In the genomic region with DNA sequence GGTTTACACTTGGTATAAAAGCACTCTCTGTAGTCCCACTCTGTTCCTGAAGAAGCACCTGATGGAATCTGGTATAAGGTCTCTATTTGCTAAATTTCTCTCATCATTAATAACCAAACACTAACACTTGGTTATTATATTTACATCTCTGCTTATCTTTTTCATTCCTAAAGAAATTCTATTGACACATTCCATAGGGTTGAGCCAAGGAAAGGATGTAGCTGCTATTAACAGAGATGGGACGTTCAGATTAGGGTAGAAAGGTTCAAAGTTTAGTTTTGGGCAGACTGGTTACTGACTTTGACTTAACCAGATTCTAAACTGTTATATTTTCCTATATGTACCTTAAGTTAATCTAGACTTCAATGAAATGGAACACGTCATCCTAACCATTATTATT, we compare ENCODE assay signal across 34 cellular contexts.
"Had no signal": no experiment of that assay in that cellular context is flagged by ENCODE, and none has a peak within 500 bp of the region (broad histone marks: within the 10 kb centered on the region; RNA-seq: fewer than 3 reads in every experiment).

No MANE protein-coding gene starts in this region.

- H3K4me1 ChIP-seq: ascending aorta had no signal

- FAIRE-seq: bronchial epithelial cell, TTC549 had no signal

- H3K4me3 ChIP-seq: ascending aorta, cardiac muscle cell had no signal

- ATAC-seq: activated CD8-positive, alpha-beta T cell treated with anti-CD3 and anti-CD28 coated beads for 36 hours; activated naive CD8-positive, alpha-beta T cell treated with anti-CD3 and anti-CD28 coated beads, Interleukin-2, amount 50 U/mL, for 24 hours; activated T-cell treated with anti-CD3 and anti-CD28 coated beads, Interleukin-2, amount 50 U/mL, for 4 hours; T-helper 17 cell had no signal

- H3K27ac Mint-ChIP-seq: activated B cell treated with CpG ODN at 0.5 μM for 24 hours; activated CD4-positive, alpha-beta memory T cell treated with anti-CD3 and anti-CD28 coated beads for 36 hours; activated CD4-positive, alpha-beta T cell treated with anti-CD3 and anti-CD28 coated beads, Interleukin-2, amount 10 ng/mL, durations not matched to agents 24 days and 14 days; activated CD8-positive, alpha-beta T cell treated with anti-CD3 and anti-CD28 coated beads for 36 hours; activated naive CD4-positive, alpha-beta T cell treated with anti-CD3 and anti-CD28 coated beads, Interleukin-2, amount 10 ng/mL, durations not matched to agents 7 days and 5 days; activated naive CD4-positive, alpha-beta T cell treated with anti-CD3 and anti-CD28 coated beads, Interleukin-2, amount 50 U/mL, for 24 hours; activated naive CD8-positive, alpha-beta T cell; activated naive CD8-positive, alpha-beta T cell treated with anti-CD3 and anti-CD28 coated beads, Interleukin-2, amount 10 ng/mL, durations not matched to agents 7 days and 5 days; activated naive CD8-positive, alpha-beta T cell treated with anti-CD3 and anti-CD28 coated beads, Interleukin-2, amount 50 U/mL, for 24 hours; activated T-helper 2 cell treated with anti-CD3 and anti-CD28 coated beads, Interferon-gamma antibody, Interleukin-2, Interleukin-4, amounts not matched to agents 10 μg/mL and 5 μg/mL and 100 μg/mL, durations not matched to agents 14 hours and 24 hours and 36 hours; brain; T-helper 17 cell had no signal

- H3K27me3 ChIP-seq: ascending aorta, cardiac muscle cell had no signal

- H3K9me3 Mint-ChIP-seq: activated naive CD4-positive, alpha-beta T cell treated with anti-CD3 and anti-CD28 coated beads, Interleukin-2, amount 50 U/mL, for 24 hours had no signal

- H3K4me1 Mint-ChIP-seq: activated naive CD4-positive, alpha-beta T cell treated with anti-CD3 and anti-CD28 coated beads, Interleukin-2, amount 10 ng/mL, durations not matched to agents 7 days and 5 days; activated naive CD8-positive, alpha-beta T cell treated with anti-CD3 and anti-CD28 coated beads, Interleukin-2, amount 10 ng/mL, durations not matched to agents 7 days and 5 days had no signal

- H3K4me3 Mint-ChIP-seq: activated B cell treated with CpG ODN at 0.5 μM for 24 hours; activated CD4-positive, alpha-beta memory T cell treated with anti-CD3 and anti-CD28 coated beads for 36 hours; activated CD4-positive, alpha-beta T cell treated with anti-CD3 and anti-CD28 coated beads, Interleukin-2, amount 10 ng/mL, durations not matched to agents 24 days and 14 days; activated CD8-positive, alpha-beta T cell treated with anti-CD3 and anti-CD28 coated beads for 36 hours; activated naive CD4-positive, alpha-beta T cell treated with anti-CD3 and anti-CD28 coated beads, Interleukin-2, amount 10 ng/mL, durations not matched to agents 7 days and 5 days; activated naive CD4-positive, alpha-beta T cell treated with anti-CD3 and anti-CD28 coated beads, Interleukin-2, amount 50 U/mL, for 24 hours; activated naive CD8-positive, alpha-beta T cell; activated naive CD8-positive, alpha-beta T cell treated with anti-CD3 and anti-CD28 coated beads, Interleukin-2, amount 10 ng/mL, durations not matched to agents 7 days and 5 days; activated naive CD8-positive, alpha-beta T cell treated with anti-CD3 and anti-CD28 coated beads, Interleukin-2, amount 50 U/mL, for 24 hours; activated T-cell treated with anti-CD3 and anti-CD28 coated beads, Interleukin-2, amount 50 U/mL, for 4 hours; brain; central memory CD8-positive, alpha-beta T cell; T-helper 17 cell had no signal

- H3K27me3 Mint-ChIP-seq: activated B cell treated with CpG ODN at 0.5 μM for 24 hours; activated CD4-positive, alpha-beta memory T cell treated with anti-CD3 and anti-CD28 coated beads for 36 hours; activated CD4-positive, alpha-beta T cell treated with anti-CD3 and anti-CD28 coated beads, Interleukin-2, amount 10 ng/mL, durations not matched to agents 24 days and 14 days; activated CD8-positive, alpha-beta T cell treated with anti-CD3 and anti-CD28 coated beads for 36 hours; activated naive CD4-positive, alpha-beta T cell treated with anti-CD3 and anti-CD28 coated beads, Interleukin-2, amount 10 ng/mL, durations not matched to agents 7 days and 5 days; activated naive CD4-positive, alpha-beta T cell treated with anti-CD3 and anti-CD28 coated beads, Interleukin-2, amount 50 U/mL, for 24 hours; activated naive CD8-positive, alpha-beta T cell; activated naive CD8-positive, alpha-beta T cell treated with anti-CD3 and anti-CD28 coated beads, Interleukin-2, amount 10 ng/mL, durations not matched to agents 7 days and 5 days; activated naive CD8-positive, alpha-beta T cell treated with anti-CD3 and anti-CD28 coated beads, Interleukin-2, amount 50 U/mL, for 24 hours; brain; central memory CD8-positive, alpha-beta T cell; T-helper 17 cell had no signal

- DNase-seq: activated B cell treated with CpG ODN at 0.5 μM for 24 hours; activated CD4-positive, alpha-beta memory T cell treated with anti-CD3 and anti-CD28 coated beads for 36 hours; activated CD4-positive, alpha-beta T cell treated with anti-CD3 and anti-CD28 coated beads for 4 hours; activated CD4-positive, alpha-beta T cell treated with anti-CD3 and anti-CD28 coated beads, Interleukin-2, amount 10 ng/mL, durations not matched to agents 24 days and 14 days; activated CD4-positive, alpha-beta T cell treated with anti-CD3 and anti-CD28 coated beads, Interleukin-2, amount 50 U/mL, for 1 hour; activated CD4-positive, alpha-beta T cell treated with anti-CD3 and anti-CD28 coated beads, Interleukin-2, amount 50 U/mL, for 4 hours; activated CD4-positive, CD25-positive, alpha-beta regulatory T cell treated with anti-CD3 and anti-CD28 coated beads, Interleukin-2, amount 50 U/mL, for 72 hours; activated CD8-positive, alpha-beta memory T cell treated with anti-CD3 and anti-CD28 coated beads, Interleukin-2, amount 50 U/mL, for 4 hours; activated CD8-positive, alpha-beta T cell treated with anti-CD3 and anti-CD28 coated beads for 36 hours; activated effector memory CD4-positive, alpha-beta T cell treated with Interleukin-2 at 50 U/mL for 16 hours; activated gamma-delta T cell; activated naive CD4-positive, alpha-beta T cell treated with anti-CD3 and anti-CD28 coated beads, Interleukin-2, amount 10 ng/mL, durations not matched to agents 7 days and 5 days; activated naive CD4-positive, alpha-beta T cell treated with Interleukin-2 at 50 U/mL for 16 hours; activated naive CD8-positive, alpha-beta T cell treated with anti-CD3 and anti-CD28 coated beads, Interleukin-2, amount 10 ng/mL, durations not matched to agents 7 days and 5 days; activated naive CD8-positive, alpha-beta T cell treated with anti-CD3 and anti-CD28 coated beads, Interleukin-2, amount 50 U/mL, for 24 hours; activated T-cell treated with anti-CD3 and anti-CD28 coated beads for 4 hours; activated T-cell treated with anti-CD3 and anti-CD28 coated beads, Interleukin-2, amount 50 U/mL, for 1 hour; activated T-cell treated with anti-CD3 and anti-CD28 coated beads, Interleukin-2, amount 50 U/mL, for 4 hours; amygdala; anterior cingulate cortex; caudate nucleus; cerebellar nuclear complex; T-helper 17 cell; T1000 had no signal

- H3K27ac ChIP-seq: ascending aorta, cardiac muscle cell, VCaP had no signal
